In the genomic region with DNA sequence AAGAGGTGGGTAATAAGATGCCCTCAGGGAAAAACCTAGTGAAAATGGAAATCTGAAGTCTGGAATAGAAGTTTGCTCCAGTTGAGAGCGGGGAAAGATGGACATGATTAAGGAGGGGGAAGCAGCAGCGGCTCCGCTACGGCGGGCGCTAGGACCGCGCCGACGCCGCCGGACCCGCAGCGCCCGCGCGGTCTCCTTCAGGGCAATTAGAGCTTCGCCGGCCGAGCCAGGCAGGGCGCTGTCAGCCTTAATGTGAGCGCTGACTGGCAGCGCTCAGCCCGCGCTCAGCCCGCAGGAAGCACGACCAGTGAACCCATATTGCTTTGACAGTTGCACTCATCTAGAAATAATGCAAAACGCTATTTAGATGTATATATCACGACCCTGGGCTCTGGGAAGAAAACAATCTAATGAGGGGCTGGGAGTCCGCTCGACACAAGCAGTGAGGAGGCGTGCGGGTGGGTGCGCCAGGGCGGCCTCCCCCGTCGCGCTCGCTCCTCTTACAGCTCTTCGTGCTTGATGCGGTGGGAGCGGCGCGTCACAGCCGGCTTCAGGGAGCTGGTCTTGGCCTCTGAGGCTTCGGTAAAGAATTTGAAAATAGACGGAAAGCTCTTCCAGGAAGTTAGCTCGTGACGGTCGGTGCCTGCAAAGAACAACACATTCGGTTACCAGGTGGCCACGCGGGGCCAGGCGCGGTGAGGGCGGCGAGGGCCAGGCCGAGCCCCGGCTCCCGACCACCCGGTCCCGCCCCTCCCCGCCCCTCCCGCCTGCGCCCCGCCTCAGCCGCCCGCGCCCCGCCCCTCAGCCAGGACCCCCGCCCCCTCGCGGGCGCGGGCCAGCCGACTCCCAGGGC, we compare ENCODE assay signal across 8 cellular contexts. TPM values are rescaled to one million over a fixed set of nuclear protein-coding genes. Genes with fewer than 3 reads are reported as not detected.
DNase-seq lines count a peak whose midpoint lies in the region; ATAC-seq and TF ChIP-seq lines count a peak whose summit lies in the region.

No MANE protein-coding gene starts in this region.

- CTCF ChIA-PET in T-cell (lab: Charles Lee) = interaction anchor here (0.7 to 2.3 kb wide), 5 partner anchors 13 to 280 kb away, joined by 3 to 6 read pairs (median 3); no protein-coding TSS in a partner anchor

- no peaks in the 10 kb centered on the region for H3K9me3 Mint-ChIP-seq in T-cell

- peak in 2 of 3 donors; percentile 26 to 48 for TF ChIP-seq POLR2A in body of pancreas (IDR thresholded peaks at IDR 0.05)

- H3K36me3 ChIP-seq in body of pancreas (replicated peaks in 1 of 2; ENCODE audit: insufficient read depth in 1 of 2, low read depth in 2 of 2) = no peaks in the 10 kb centered on the region

- 0 to 4% methylated on average over 39 to 70 of the region's 76 CpGs for WGBS in body of pancreas, 2 donors

- peak in 2 of 7 experiments; percentile 16 to 24 for TF ChIP-seq CTCF in body of pancreas (IDR thresholded peaks at IDR 0.05)

- POLR2A ChIA-PET in T-cell (lab: Charles Lee) = interaction anchor here in 1 of 2 donors (0.9 kb wide), 1 partner anchor 9 kb away, joined by 3 read pairs; no protein-coding TSS in a partner anchor

- intact Hi-C loops in body of pancreas (cut with DNase I) = no loop called here
- intact Hi-C loops in sciatic nerve (cut with DNase I) = no loop called here

- H3K9me3 ChIP-seq in body of pancreas = no peaks in the 10 kb centered on the region

- H3K27ac ChIP-seq in body of pancreas = peak overlapping the region in 3 of 4 donors; percentile 66 to 75 (median 71)

- H3K27me3 ChIP-seq in body of pancreas = no peaks in the 10 kb centered on the region

- DNase-seq in SIG-M5 treated with dmso at 0.1 percent for 504 hours (lab: John Stamatoyannopoulos, UW; ENCODE audit: unreplicated experiment) (peak; percentile 57), SIG-M5 (lab: John Stamatoyannopoulos, UW) (no peak), NCI-H1105 treated with DMSO at 0.1 percent for 48 hours (lab: John Stamatoyannopoulos, UW) (peak; percentile 65), T-cell (peak in 32 of 34 experiments; percentile 29 to 71 (median 50)), body of pancreas (peak; percentile 61 to 83 (median 68)), sciatic nerve (ENCODE audit: low spot score) (peak; percentile 82)

- peaks cover 22 to 32% (median 25%) of the 10 kb centered on the region in 3 donors for H3K4me1 Mint-ChIP-seq in T-cell

- H3K27ac Mint-ChIP-seq in T-cell = peak overlapping the region; percentile 9 to 25

- peaks cover 4% of the 10 kb centered on the region in 2 donors for H3K27me3 Mint-ChIP-seq in T-cell

- ATAC-seq in HG02852 (IDR thresholded peaks at IDR 0.05; ENCODE audit: unreplicated experiment) (peak; percentile 97), T-cell (replicated peaks in 1 of 4) (peak; percentile 59 to 83 (median 78)), body of pancreas (peak; percentile 79), sciatic nerve (peak; percentile 92)

- peaks cover 6% of the 10 kb centered on the region for H3K36me3 Mint-ChIP-seq in T-cell

- H3K4me3 ChIP-seq in body of pancreas (peak overlapping the region; percentile 37 to 52), iPS-11a (ENCODE audit: low read depth, low read length) (peak overlapping the region; percentile 55)

- peaks cover 5% of the 10 kb centered on the region for H3K4me1 ChIP-seq in body of pancreas

- peak overlapping the region; percentile 82 to 92 (median 83) for H3K4me3 Mint-ChIP-seq in T-cell

RNA-seq across cellular contexts. Expression of gene NR2F1, which starts 37.7 kb away (rescaled TPM):
- total RNA-seq in T-cell = under 1 TPM in 3 of 5 donors, not detected in 2; 0.25 to 0.67 (median 0.33) TPM
- total RNA-seq in body of pancreas = 10 to 100 TPM; 16.9 to 33.0 TPM
- total RNA-seq in sciatic nerve = 181 TPM

RNA-seq across cellular contexts. Expression of gene NR2F1-AS1, which starts 39.7 kb away (rescaled TPM):
- not detected for total RNA-seq in T-cell
- 1 to 10 TPM; 4.9 to 5.3 TPM for total RNA-seq in body of pancreas
- total RNA-seq in sciatic nerve = 49.3 TPM

Comparison
In these comparisons a context has a peak if more than half of its experiments do, and no peak if none do; other contexts are left out.
1. RNA of gene NR2F1, which starts 37.7 kb away (total RNA-seq): 181 TPM in sciatic nerve (single experiment) and 16.9 to 33.0 TPM in body of pancreas; 0.25 to 0.67 TPM in T-cell; every median in the first group is over 10 times any median in the second.
2. RNA of gene NR2F1-AS1, which starts 39.7 kb away (total RNA-seq): 49.3 TPM in sciatic nerve (single experiment) and 4.9 to 5.3 TPM in body of pancreas; not detected in T-cell; every median in the first group is over 4 times any median in the second.
3. Peak in every context shown above with its lines, with median percentiles within 50 percentile points of each other: ATAC-seq.